27 cellular contexts compared by ENCODE assay signal in the genomic region with DNA sequence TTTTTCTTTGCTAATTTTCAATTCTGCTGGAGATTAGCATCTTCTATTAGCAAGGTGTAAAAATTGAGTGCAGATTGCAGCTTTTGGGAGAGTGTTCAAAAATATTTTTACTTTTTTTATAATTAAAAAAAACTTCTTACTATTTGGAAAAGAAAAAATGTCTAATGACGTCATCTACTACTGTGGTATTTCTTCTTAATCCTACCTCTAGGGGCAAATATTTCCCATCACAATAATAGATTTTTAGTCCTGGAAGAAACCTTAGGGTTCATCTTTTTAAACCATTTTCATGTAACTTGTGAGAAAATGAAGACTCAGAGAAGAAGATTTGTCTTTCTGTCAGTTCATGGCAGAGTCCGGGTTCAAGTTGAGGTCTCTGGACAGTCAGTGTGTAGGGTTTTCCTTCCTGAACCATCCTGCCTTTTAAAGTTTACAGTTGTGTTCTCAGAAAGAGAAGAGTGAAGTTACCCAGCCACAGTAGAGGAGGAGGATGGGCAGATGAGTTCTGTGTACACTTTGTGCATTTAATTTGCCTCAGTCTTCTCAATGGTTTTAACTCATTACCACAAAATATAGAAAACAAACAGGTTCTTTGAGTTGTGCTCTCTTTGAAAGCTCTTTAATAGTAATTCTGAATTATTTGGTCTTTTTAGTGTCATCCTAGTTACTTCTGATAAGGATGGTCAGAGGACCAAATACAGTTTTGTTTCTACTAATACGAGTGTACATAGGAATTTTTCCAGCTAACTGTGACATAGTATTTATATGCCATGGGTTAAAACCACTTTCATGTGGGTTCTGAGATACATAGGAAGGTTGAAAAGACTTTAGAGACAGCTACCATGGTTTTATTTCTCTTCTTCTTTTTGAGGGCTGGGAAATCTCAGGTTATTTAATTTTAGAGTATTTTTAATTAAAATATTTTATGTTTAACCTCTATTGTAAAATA.
DNase-seq lines count a peak whose midpoint lies in the region; ATAC-seq and TF ChIP-seq lines count a peak whose summit lies in the region.
"Had no signal": no experiment of that assay in that cellular context is flagged by ENCODE, and none has a peak within 500 bp of the region (broad histone marks: within the 10 kb centered on the region; RNA-seq: fewer than 3 reads in every experiment).

No MANE protein-coding gene starts in this region.

- TF ChIP-seq CTCF in HEK293 (tag by site-specific recombination; IDR thresholded peaks at IDR 0.05) (no peak), glutamatergic neuron (IDR thresholded peaks at IDR 0.05; ENCODE audit: partially characterized antibody, unreplicated experiment) (peak; percentile 31)

- no peaks in the 10 kb centered on the region for H3K79me1 ChIP-seq in neuronal stem cell (ENCODE audit: low read depth, low read length)

- no peak overlapping the region for H3K23ac ChIP-seq in neuronal stem cell (ENCODE audit: low read depth, low read length, poor library complexity)

- H4K91ac ChIP-seq in neuronal stem cell (ENCODE audit: low read depth, low read length, poor library complexity): no peak overlapping the region

- CTCF ChIA-PET in HEK293 (lab: Yijun Ruan, JAX): interaction anchor here (0.6 to 1.7 kb wide), 3 partner anchors 8 to 802 kb away, joined by 3 to 4 read pairs (median 3); no protein-coding TSS in a partner anchor

- H3K14ac ChIP-seq in neuronal stem cell (ENCODE audit: low read length): no peak overlapping the region

- H2BK12ac ChIP-seq in neuronal stem cell (ENCODE audit: low read length): no peak overlapping the region

- no peak overlapping the region for H3K4me3 Mint-ChIP-seq in activated naive CD8-positive, alpha-beta T cell treated with anti-CD3 and anti-CD28 coated beads for 36 hours
- H3K4me3 Mint-ChIP-seq in glutamatergic neuron (ENCODE audit: unreplicated experiment): no peak overlapping the region
- H3K4me3 Mint-ChIP-seq: GM23338, natural killer cell had no signal

- H3K9ac ChIP-seq in neuronal stem cell (ENCODE audit: low read depth, low read length, poor library complexity): no peak overlapping the region

- H3K27me3 Mint-ChIP-seq in activated naive CD8-positive, alpha-beta T cell treated with anti-CD3 and anti-CD28 coated beads for 36 hours: no peaks in the 10 kb centered on the region
- no peaks in the 10 kb centered on the region for H3K27me3 Mint-ChIP-seq in glutamatergic neuron (ENCODE audit: unreplicated experiment)

- H2BK15ac ChIP-seq in neuronal stem cell (ENCODE audit: low read length): no peak overlapping the region

- no peaks in the 10 kb centered on the region for H3K9me3 Mint-ChIP-seq in activated naive CD8-positive, alpha-beta T cell treated with anti-CD3 and anti-CD28 coated beads for 36 hours
- no peaks in the 10 kb centered on the region for H3K9me3 Mint-ChIP-seq in glutamatergic neuron (ENCODE audit: unreplicated experiment)
- H3K9me3 Mint-ChIP-seq: natural killer cell had no signal

- H3K36me3 Mint-ChIP-seq in activated naive CD8-positive, alpha-beta T cell treated with anti-CD3 and anti-CD28 coated beads for 36 hours: peaks cover 21% of the 10 kb centered on the region
- H3K36me3 Mint-ChIP-seq in glutamatergic neuron (ENCODE audit: unreplicated experiment): no peaks in the 10 kb centered on the region
- H3K36me3 Mint-ChIP-seq: natural killer cell had no signal

- H3K4me1 Mint-ChIP-seq in activated naive CD8-positive, alpha-beta T cell treated with anti-CD3 and anti-CD28 coated beads for 36 hours: peaks cover 30% of the 10 kb centered on the region
- H3K4me1 Mint-ChIP-seq in glutamatergic neuron (ENCODE audit: low read depth, unreplicated experiment): no peaks in the 10 kb centered on the region

- H3K18ac ChIP-seq in neuronal stem cell (ENCODE audit: low read length): no peak overlapping the region

- H3K36me3 ChIP-seq in HEK293 (ENCODE audit: control insufficient read depth in 2 of 2, insufficient read depth in 1 of 2, low read length in 2 of 2): no peaks in the 10 kb centered on the region
- H3K36me3 ChIP-seq in neuronal stem cell (replicated peaks in 1 of 2; ENCODE audit: control insufficient read depth in 2 of 2, insufficient read depth in 2 of 2, low read length in 2 of 2): no peaks in the 10 kb centered on the region
- H3K36me3 ChIP-seq: ovary had no signal

- H2AK5ac ChIP-seq in neuronal stem cell (ENCODE audit: low read depth, low read length): no peak overlapping the region

- POLR2A ChIA-PET in HEK293 (lab: Yijun Ruan, JAX): no interaction called here

- H3K4me3 ChIP-seq in HEK293 (ENCODE audit: low read depth, low read length): no peak overlapping the region
- H3K4me3 ChIP-seq in neuronal stem cell (ENCODE audit: low read length in 2 of 2): no peak overlapping the region
- H3K4me3 ChIP-seq: GM23338, ovary had no signal

- H3K27ac Mint-ChIP-seq in activated naive CD8-positive, alpha-beta T cell treated with anti-CD3 and anti-CD28 coated beads for 36 hours: peak overlapping the region; percentile 47
- H3K27ac Mint-ChIP-seq in glutamatergic neuron (ENCODE audit: unreplicated experiment): no peak overlapping the region
- H3K27ac Mint-ChIP-seq: GM23338 had no signal

- H2BK5ac ChIP-seq in neuronal stem cell (ENCODE audit: low read length): no peak overlapping the region

- H3K4me2 ChIP-seq in neuronal stem cell (ENCODE audit: insufficient read depth, low read length, poor library complexity, severe bottlenecking): no peak overlapping the region
- H3K4me2 ChIP-seq: GM23338 had no signal

- H3K9me3 ChIP-seq in HEK293 (ENCODE audit: control insufficient read depth, insufficient read depth, low read depth, low read length): no peaks in the 10 kb centered on the region
- no peaks in the 10 kb centered on the region for H3K9me3 ChIP-seq in neuronal stem cell (replicated peaks in 1 of 2; ENCODE audit: control insufficient read depth in 2 of 2, insufficient read depth in 1 of 2, low read depth in 1 of 2, low read length in 2 of 2)
- H3K9me3 ChIP-seq: ovary had no signal

- peak; percentile 62 for ATAC-seq in stimulated activated naive CD8-positive, alpha-beta T cell treated with anti-CD3 and anti-CD28 coated beads, Interleukin-15, Interleukin-2, amounts not matched to agents 100 U/mL and 50 U/mL, for 24 hours
- ATAC-seq: GM23338 had no signal

- H2AFZ ChIP-seq in neuronal stem cell (ENCODE audit: low read length): no peak overlapping the region
- H2AFZ ChIP-seq: GM23338 had no signal

- no peak for DNase-seq in activated naive CD8-positive, alpha-beta T cell treated with anti-CD3 and anti-CD28 coated beads for 36 hours
- DNase-seq in glutamatergic neuron (no peak), DMS79 treated with DMSO at 0.1 percent for 48 hours (lab: John Stamatoyannopoulos, UW) (no peak), NOMO-1 (lab: John Stamatoyannopoulos, UW; ENCODE audit: unreplicated experiment in 2 of 2) (no peak), DMS53 treated with DMSO at 0.1 percent for 48 hours (lab: John Stamatoyannopoulos, UW; ENCODE audit: unreplicated experiment) (no peak), neuronal stem cell (ENCODE audit: low spot score) (no peak)
- no peak for DNase-seq in stimulated activated naive CD8-positive, alpha-beta T cell treated with anti-CD3 and anti-CD28 coated beads, Interleukin-15, Interleukin-2, amounts not matched to agents 100 U/mL and 50 U/mL, for 24 hours
- DNase-seq: activated CD4-positive, alpha-beta T cell treated with anti-CD3 and anti-CD28 coated beads for 1 hour; activated CD8-positive, alpha-beta memory T cell treated with anti-CD3 and anti-CD28 coated beads for 24 hours; activated gamma-delta T cell; activated T-cell treated with anti-CD3 and anti-CD28 coated beads, Interleukin-2, amount 50 U/mL, for 1 hour; Calu3; KG1; kidney; natural killer cell; NCI-H146; NCI-H446 treated with DMSO at 0.1 percent for 48 hours; ovary; retina; small intestine; stimulated activated CD4-positive, alpha-beta T cell treated with anti-CD3 and anti-CD28 coated beads, Interleukin-2, amount 100 ng/mL, for 24 hours; substantia nigra; T-helper 2 cell had no signal

- H3K4me1 ChIP-seq in HEK293 (ENCODE audit: control insufficient read depth, insufficient read depth, low read length) (no peaks in the 10 kb centered on the region), neuronal stem cell (ENCODE audit: control insufficient read depth in 2 of 2, insufficient read depth in 1 of 2, low read depth in 1 of 2, low read length in 2 of 2) (no peaks in the 10 kb centered on the region)

- H3K27ac ChIP-seq in HEK293 (ENCODE audit: extremely low read depth, low read depth, low read length): no peak overlapping the region
- H3K27ac ChIP-seq in neuronal stem cell (replicated peaks; ENCODE audit: low read length): no peak overlapping the region
- H3K27ac ChIP-seq: C4-2B, ovary, RWPE1 had no signal

- no CpG with 5 or more reads among the region's 3 CpGs for WGBS in neuronal stem cell (ENCODE audit: extremely low coverage in 2 of 2, insufficient read length in 2 of 2, insufficient replicate concordance in 1 of 2), 2 donors

- no peak overlapping the region for H3K4ac ChIP-seq in neuronal stem cell (ENCODE audit: low read length)

- no peaks in the 10 kb centered on the region for H3K27me3 ChIP-seq in neuronal stem cell (ENCODE audit: control insufficient read depth in 3 of 3, insufficient read depth in 3 of 3, low read depth in 1 of 3, low read length in 3 of 3)
- H3K27me3 ChIP-seq: ovary had no signal

- no peak overlapping the region for H2BK120ac ChIP-seq in neuronal stem cell (ENCODE audit: low read depth, low read length)

- H4K8ac ChIP-seq in neuronal stem cell (ENCODE audit: low read depth, low read length): no peak overlapping the region

TF ChIP-seq in HEK293, 187 proteins besides CTCF, POLR2A, EP300 and RAD21:
- TF ChIP-seq ZNF274 (IDR thresholded peaks at IDR 0.05; ENCODE audit: low read length) (no peak), ZNF274 (tag by site-specific recombination; IDR thresholded peaks at IDR 0.05; ENCODE audit: borderline replicate concordance) (no peak)
- TF ChIP-seq, protein P1, sequence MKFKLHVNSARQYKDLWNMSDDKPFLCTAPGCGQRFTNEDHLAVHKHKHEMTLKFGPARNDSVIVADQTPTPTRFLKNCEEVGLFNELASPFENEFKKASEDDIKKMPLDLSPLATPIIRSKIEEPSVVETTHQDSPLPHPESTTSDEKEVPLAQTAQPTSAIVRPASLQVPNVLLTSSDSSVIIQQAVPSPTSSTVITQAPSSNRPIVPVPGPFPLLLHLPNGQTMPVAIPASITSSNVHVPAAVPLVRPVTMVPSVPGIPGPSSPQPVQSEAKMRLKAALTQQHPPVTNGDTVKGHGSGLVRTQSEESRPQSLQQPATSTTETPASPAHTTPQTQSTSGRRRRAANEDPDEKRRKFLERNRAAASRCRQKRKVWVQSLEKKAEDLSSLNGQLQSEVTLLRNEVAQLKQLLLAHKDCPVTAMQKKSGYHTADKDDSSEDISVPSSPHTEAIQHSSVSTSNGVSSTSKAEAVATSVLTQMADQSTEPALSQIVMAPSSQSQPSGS (tag by site-specific recombination; IDR thresholded peaks at IDR 0.05; ENCODE audit: low read depth): 0 out of 2 replicates have a peak, but pooled peaks have one; percentile 16
